8 cellular contexts compared by ENCODE assay signal in genomic region chr10:24866615-24867583, GRCh38.
DNase-seq lines count a peak whose midpoint lies in the region; ATAC-seq and TF ChIP-seq lines count a peak whose summit lies in the region.

No MANE protein-coding gene starts in this region.

- TF ChIP-seq CTCF in AG10803 (conservative IDR thresholded peaks at IDR 0.05; ENCODE audit: low read length) (no peak), GM10248 (IDR thresholded peaks at IDR 0.05; ENCODE audit: control extremely low read depth, extremely low read depth, low read depth, missing control alignments) (no peak)

- no peak overlapping the region for H3K27ac Mint-ChIP-seq in effector memory CD8-positive, alpha-beta T cell

- H3K4me3 Mint-ChIP-seq in effector memory CD8-positive, alpha-beta T cell: no peak overlapping the region

- DNase-seq in AG10803 (ENCODE audit: low read depth) (peak; percentile 67), NCI-H1436 (lab: John Stamatoyannopoulos, UW) (peak; percentile 56), cerebellar cortex (ENCODE audit: low spot score) (peak; percentile 12), medulla oblongata (ENCODE audit: extremely low spot score) (peak; percentile 91), GM10248 (ENCODE audit: extremely low spot score) (no peak), cortex of kidney (lab: John Stamatoyannopoulos, UW) (no peak)
- DNase-seq in effector memory CD8-positive, alpha-beta T cell: no peak
- no peak for DNase-seq in activated T-cell treated with anti-CD3 and anti-CD28 coated beads, Interleukin-2, amount 50 U/mL, for 48 hours

- H3K4me1 Mint-ChIP-seq in effector memory CD8-positive, alpha-beta T cell (ENCODE audit: low read depth in 2 of 2): peaks cover 11 to 17% of the 10 kb centered on the region in 2 donors

- H3K36me3 Mint-ChIP-seq in effector memory CD8-positive, alpha-beta T cell (ENCODE audit: insufficient read depth): no peaks in the 10 kb centered on the region

- ATAC-seq in effector memory CD8-positive, alpha-beta T cell (replicated peaks): no peak

- POLR2A ChIA-PET in GM10248 (lab: Yijun Ruan, JAX): no interaction called here

- H3K27me3 Mint-ChIP-seq in effector memory CD8-positive, alpha-beta T cell: no peaks in the 10 kb centered on the region

- CTCF ChIA-PET in GM10248 (lab: Yijun Ruan, JAX): interaction anchor here (0.8 to 2.4 kb wide), 3 partner anchors 9 to 250 kb away, joined by 3 to 9 read pairs (median 3); no protein-coding TSS in a partner anchor

- H3K9me3 Mint-ChIP-seq in effector memory CD8-positive, alpha-beta T cell: no peaks in the 10 kb centered on the region

- no peak overlapping the region for H3K4me3 ChIP-seq in AG10803 (ENCODE audit: low read length)

Comparison
In these comparisons a context has a peak if more than half of its experiments do, and no peak if none do; other contexts are left out.
1. DNase-seq: peak in AG10803 (single experiment), NCI-H1436 (single experiment), cerebellar cortex (single experiment) and medulla oblongata (single experiment); none in effector memory CD8-positive, alpha-beta T cell (0 of 3), GM10248 (single experiment), cortex of kidney (single experiment) and activated T-cell treated with anti-CD3 and anti-CD28 coated beads, Interleukin-2, amount 50 U/mL, for 48 hours (0 of 2).